ENCODE assay signal across 8 cellular contexts in the genomic region with DNA sequence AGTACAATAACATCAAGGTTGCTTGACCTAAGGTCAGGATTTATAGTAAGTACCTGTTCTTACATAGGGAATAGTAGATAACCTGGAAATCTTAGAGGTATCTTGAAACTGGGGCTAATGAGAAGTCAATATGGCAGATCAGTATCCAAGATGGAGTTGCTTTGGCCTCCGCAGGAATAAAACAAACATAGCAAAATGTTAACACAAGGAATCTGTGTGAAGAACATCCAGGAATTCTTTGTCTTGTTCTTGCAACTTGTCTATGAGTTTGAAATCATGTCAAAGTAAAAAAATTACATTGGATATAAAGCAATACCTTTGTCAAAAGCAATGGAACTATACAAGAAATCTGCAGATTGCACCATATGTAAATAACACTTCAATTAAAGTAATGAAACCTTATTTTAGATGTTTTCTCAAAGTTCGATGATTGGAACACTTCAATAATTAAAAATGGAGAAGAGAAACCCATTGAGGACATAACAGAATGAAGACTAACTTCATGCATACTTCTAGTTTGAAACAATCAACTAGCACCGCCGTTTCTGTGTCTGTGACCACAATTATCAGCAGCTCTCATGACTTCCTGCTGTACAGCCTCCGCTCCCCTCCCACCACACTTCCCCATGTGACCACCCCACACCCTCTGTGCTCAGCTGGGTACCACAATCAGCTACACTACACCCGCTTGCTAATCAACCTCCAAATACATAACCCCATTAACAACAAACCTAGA. TPM values are rescaled to one million over a fixed set of nuclear protein-coding genes. Genes with fewer than 3 reads are reported as not detected.
DNase-seq lines count a peak whose midpoint lies in the region; ATAC-seq, FAIRE-seq and TF ChIP-seq lines count a peak whose summit lies in the region.

No MANE protein-coding gene starts in this region.

- H3K36me3 Mint-ChIP-seq in CD4-positive, CD25-positive, alpha-beta regulatory T cell = peaks cover 8% of the 10 kb centered on the region
- H3K36me3 Mint-ChIP-seq in glutamatergic neuron (ENCODE audit: unreplicated experiment) = no peaks in the 10 kb centered on the region

- no peak for TF ChIP-seq CTCF in pancreas (IDR thresholded peaks at IDR 0.05)
- no peak for TF ChIP-seq CTCF in glutamatergic neuron (IDR thresholded peaks at IDR 0.05; ENCODE audit: partially characterized antibody, unreplicated experiment)

- no peaks in the 10 kb centered on the region for H3K27me3 Mint-ChIP-seq in CD4-positive, CD25-positive, alpha-beta regulatory T cell
- no peaks in the 10 kb centered on the region for H3K27me3 Mint-ChIP-seq in glutamatergic neuron (ENCODE audit: unreplicated experiment)

- H3K9me3 Mint-ChIP-seq in CD4-positive, CD25-positive, alpha-beta regulatory T cell = no peaks in the 10 kb centered on the region
- no peaks in the 10 kb centered on the region for H3K9me3 Mint-ChIP-seq in glutamatergic neuron (ENCODE audit: unreplicated experiment)

- no peaks in the 10 kb centered on the region for H3K9me3 ChIP-seq in CD4-positive, CD25-positive, alpha-beta regulatory T cell (ENCODE audit: control insufficient read depth in 2 of 2, low read length in 2 of 2)
- H3K9me3 ChIP-seq in pancreas = no peaks in the 10 kb centered on the region

- H3K4me3 Mint-ChIP-seq in CD4-positive, CD25-positive, alpha-beta regulatory T cell = peak overlapping the region; percentile 8 to 56 (median 39)
- no peak overlapping the region for H3K4me3 Mint-ChIP-seq in glutamatergic neuron (ENCODE audit: unreplicated experiment)

- no peaks in the 10 kb centered on the region for H3K27me3 ChIP-seq in CD4-positive, CD25-positive, alpha-beta regulatory T cell (ENCODE audit: control insufficient read depth, insufficient read depth, low read length)
- H3K27me3 ChIP-seq in pancreas = no peaks in the 10 kb centered on the region

- peak; percentile 16 to 87 (median 59) for DNase-seq in CD4-positive, CD25-positive, alpha-beta regulatory T cell
- DNase-seq in activated CD4-positive, alpha-beta T cell treated with anti-CD3 and anti-CD28 coated beads, Interleukin-2, amount 50 U/mL, for 4 hours = peak; percentile 5 to 6
- peak in 1 of 6 donors; percentile 32 for DNase-seq in pancreas
- DNase-seq in HuH-7 (ENCODE audit: low spot score) = no peak
- no peak for DNase-seq in glutamatergic neuron
- no peak for DNase-seq in HuH-7.5 (ENCODE audit: low spot score)

- FAIRE-seq in pancreas (lab: Jason Lieb, UNC) = no peak

- no peaks in the 10 kb centered on the region for H3K36me3 ChIP-seq in CD4-positive, CD25-positive, alpha-beta regulatory T cell (ENCODE audit: control insufficient read depth, insufficient read depth, low read length)
- no peaks in the 10 kb centered on the region for H3K36me3 ChIP-seq in pancreas

- peak overlapping the region; percentile 37 for H3K27ac ChIP-seq in CD4-positive, CD25-positive, alpha-beta regulatory T cell (ENCODE audit: insufficient read depth, low read length, poor library complexity, severe bottlenecking)
- no peak overlapping the region for H3K27ac ChIP-seq in pancreas

- peak; percentile 99 to 100 for ATAC-seq in CD4-positive, CD25-positive, alpha-beta regulatory T cell (ENCODE audit: low read depth in 2 of 2)
- ATAC-seq in GM19438 (IDR thresholded peaks at IDR 0.05; ENCODE audit: low read depth, unreplicated experiment) = peak; percentile 98
- ATAC-seq in HG03442 (IDR thresholded peaks at IDR 0.05; ENCODE audit: unreplicated experiment) = peak; percentile 99
- peak in 3 of 4 donors; percentile 44 to 75 (median 49) for ATAC-seq in pancreas

- intact Hi-C loops in pancreas (cut with DNase I) = no loop called here

- H3K4me1 Mint-ChIP-seq in CD4-positive, CD25-positive, alpha-beta regulatory T cell = peaks cover 5 to 22% (median 17%) of the 10 kb centered on the region in 4 donors
- H3K4me1 Mint-ChIP-seq in glutamatergic neuron (ENCODE audit: low read depth, unreplicated experiment) = peaks cover 7% of the 10 kb centered on the region

- H3K27ac Mint-ChIP-seq in CD4-positive, CD25-positive, alpha-beta regulatory T cell = peak overlapping the region; percentile 25 to 85 (median 50)
- no peak overlapping the region for H3K27ac Mint-ChIP-seq in glutamatergic neuron (ENCODE audit: unreplicated experiment)

- peaks cover 16% of the 10 kb centered on the region for H3K4me1 ChIP-seq in CD4-positive, CD25-positive, alpha-beta regulatory T cell (ENCODE audit: control insufficient read depth, insufficient read depth, low read length, poor library complexity, severe bottlenecking)
- no peaks in the 10 kb centered on the region for H3K4me1 ChIP-seq in pancreas

- 86 to 89% methylated on average over 6 of the region's 6 CpGs for WGBS in pancreas, 2 donors

- H3K4me3 ChIP-seq in CD4-positive, CD25-positive, alpha-beta regulatory T cell (ENCODE audit: low read depth, low read length) = peak overlapping the region; percentile 37
- no peak overlapping the region for H3K4me3 ChIP-seq in pancreas

RNA-seq across cellular contexts. Expression of a gene that starts 27.6 kb away (rescaled TPM):
- total RNA-seq in CD4-positive, CD25-positive, alpha-beta regulatory T cell = 7.3 TPM
- polyA plus RNA-seq in CD4-positive, CD25-positive, alpha-beta regulatory T cell = 10 to 100 TPM; 16.5 to 24.6 (median 22.3) TPM
- total RNA-seq in pancreas = 1 to 10 TPM; 3.8 to 6.1 (median 5.1) TPM
- 10 to 100 TPM; 11.5 to 12.0 TPM for polyA plus RNA-seq in pancreas
- total RNA-seq in glutamatergic neuron (ENCODE audit: unreplicated experiment) = 10.4 TPM

RNA-seq across cellular contexts. Expression of a gene that starts 27.8 kb away (rescaled TPM):
- total RNA-seq in CD4-positive, CD25-positive, alpha-beta regulatory T cell = 49.9 TPM
- polyA plus RNA-seq in CD4-positive, CD25-positive, alpha-beta regulatory T cell = 100 to 1,000 TPM; 346 to 556 (median 398) TPM
- total RNA-seq in pancreas = 10 to 100 TPM; 20.6 to 58.8 (median 27.5) TPM
- 100 to 1,000 TPM; 126 to 200 TPM for polyA plus RNA-seq in pancreas
- total RNA-seq in glutamatergic neuron (ENCODE audit: unreplicated experiment) = 134 TPM

Comparison
In these comparisons a context has a peak if more than half of its experiments do, and no peak if none do; other contexts are left out.
1. ATAC-seq: peak in every context shown above with its lines; median percentile 100 in CD4-positive, CD25-positive, alpha-beta regulatory T cell; 99 in HG03442; 98 in GM19438; 49 in pancreas.
2. DNase-seq: peak in CD4-positive, CD25-positive, alpha-beta regulatory T cell (3 of 3) and activated CD4-positive, alpha-beta T cell treated with anti-CD3 and anti-CD28 coated beads, Interleukin-2, amount 50 U/mL, for 4 hours (2 of 2); none in HuH-7 (single experiment), glutamatergic neuron (single experiment) and HuH-7.5 (single experiment).